1 cellular context compared by ENCODE assay signal in the genomic region with DNA sequence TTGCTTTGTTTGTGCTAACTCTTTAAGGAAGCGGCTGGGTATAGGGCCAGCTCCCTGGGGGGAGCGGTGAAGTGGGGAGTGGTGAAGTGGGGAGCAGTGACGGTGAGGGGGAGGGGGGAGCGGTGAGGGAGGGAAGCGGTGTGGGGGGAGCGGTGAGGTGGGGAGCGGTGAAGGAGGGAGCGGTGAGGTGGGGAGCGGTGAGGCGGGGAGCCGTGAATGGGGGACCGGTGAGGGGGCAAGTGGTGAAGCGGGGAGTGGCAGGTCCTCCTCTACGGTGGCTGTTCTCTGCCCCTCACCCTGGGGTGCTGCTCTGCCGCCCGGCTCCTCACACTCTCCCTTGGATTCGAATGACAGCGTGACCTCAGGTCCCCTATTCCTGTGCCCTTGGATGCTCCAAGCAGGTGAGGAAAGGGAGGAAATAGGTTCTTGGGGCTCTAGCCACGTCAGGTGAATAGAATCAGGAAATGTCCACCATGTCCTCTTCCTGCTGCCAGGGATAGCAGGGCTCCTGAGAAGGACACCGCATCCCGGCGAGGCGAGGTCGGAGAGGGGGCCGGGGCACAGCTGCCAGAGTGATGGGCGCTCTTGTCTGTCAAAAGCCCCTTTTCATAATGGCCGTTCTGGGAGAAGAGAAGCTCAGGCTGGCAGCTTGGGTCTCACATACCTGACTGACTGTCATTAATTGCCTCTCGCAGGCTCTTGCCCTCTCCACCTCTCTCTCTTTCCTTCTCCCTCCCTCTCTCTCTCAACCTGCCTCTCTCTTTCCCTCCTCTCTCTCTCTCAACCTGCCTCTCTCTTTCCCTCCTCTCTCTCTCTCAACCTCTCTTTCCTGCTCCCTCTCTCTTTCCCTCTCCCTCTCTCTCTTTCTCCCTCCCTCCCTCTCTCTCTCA.
TF ChIP-seq lines count a peak whose summit lies in the region.

No MANE protein-coding gene starts in this region.

TF ChIP-seq in neural cell, 6 proteins besides CTCF, POLR2A, EP300 and RAD21 (continued from another document):
- TF ChIP-seq TAF1 (IDR thresholded peaks at IDR 0.05; ENCODE audit: low read depth) = no peak
